In the genomic region with DNA sequence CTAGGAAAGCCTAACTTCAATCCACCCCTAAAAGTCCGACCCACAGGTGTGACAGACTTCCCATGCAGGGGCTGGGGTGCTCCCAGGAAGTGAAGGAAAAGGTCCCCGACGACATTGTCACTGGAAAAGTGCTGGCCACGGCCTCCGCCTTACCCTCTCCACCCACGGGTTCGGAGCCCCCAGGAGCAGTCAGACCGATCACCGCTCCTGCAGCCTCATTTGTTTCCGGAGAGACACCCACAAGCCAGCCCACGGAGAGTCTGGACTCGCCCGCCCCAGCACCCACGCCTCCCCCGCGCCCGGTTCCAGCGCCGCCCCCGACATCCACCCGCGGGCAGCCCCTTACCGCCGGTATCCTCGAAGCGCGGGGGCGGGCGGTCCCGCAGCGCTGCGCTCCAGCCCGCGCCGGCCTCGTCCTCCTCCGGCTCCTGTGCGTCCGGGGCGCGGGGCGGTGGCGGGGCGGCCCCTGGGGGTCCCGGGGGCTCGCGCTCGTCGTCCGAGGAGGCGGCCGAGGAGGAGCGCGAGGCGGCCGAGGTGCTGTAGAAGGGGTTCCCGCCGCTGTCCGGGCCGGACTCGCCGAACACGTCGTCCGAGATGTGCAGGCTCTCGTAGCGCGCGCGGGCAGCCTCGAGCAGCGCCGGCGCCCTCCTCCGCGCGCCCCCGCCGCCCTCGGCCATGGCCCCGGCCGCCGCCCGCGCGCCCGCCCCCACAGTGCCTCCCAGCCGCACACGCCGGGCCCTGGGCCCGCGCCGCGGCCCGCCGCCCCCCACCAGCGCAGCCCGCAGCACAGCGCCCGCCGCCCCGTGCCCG, we compare ENCODE assay signal across 1 cellular context.
TF ChIP-seq lines count a peak whose summit lies in the region.

No MANE protein-coding gene starts in this region.

TF ChIP-seq in A549, 52 proteins besides CTCF, POLR2A, EP300 and RAD21 (continued from another document):
- TF ChIP-seq, protein P1, sequence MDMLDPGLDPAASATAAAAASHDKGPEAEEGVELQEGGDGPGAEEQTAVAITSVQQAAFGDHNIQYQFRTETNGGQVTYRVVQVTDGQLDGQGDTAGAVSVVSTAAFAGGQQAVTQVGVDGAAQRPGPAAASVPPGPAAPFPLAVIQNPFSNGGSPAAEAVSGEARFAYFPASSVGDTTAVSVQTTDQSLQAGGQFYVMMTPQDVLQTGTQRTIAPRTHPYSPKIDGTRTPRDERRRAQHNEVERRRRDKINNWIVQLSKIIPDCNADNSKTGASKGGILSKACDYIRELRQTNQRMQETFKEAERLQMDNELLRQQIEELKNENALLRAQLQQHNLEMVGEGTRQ (IDR thresholded peaks at IDR 0.05) = no peak
- TF ChIP-seq HOXB5 (CRISPR knock-in tag; IDR thresholded peaks at IDR 0.05) (no peak), HEYL (CRISPR knock-in tag; IDR thresholded peaks at IDR 0.05) (no peak), EHF (CRISPR knock-in tag; IDR thresholded peaks at IDR 0.05) (no peak), HOXB13 (CRISPR knock-in tag; IDR thresholded peaks at IDR 0.05; ENCODE audit: low read depth) (no peak), CBX8 (IDR thresholded peaks at IDR 0.05) (no peak), ZC3H11A (IDR thresholded peaks at IDR 0.05) (no peak), SREBF2 (IDR thresholded peaks at IDR 0.05) (no peak), FOSB (CRISPR knock-in tag; IDR thresholded peaks at IDR 0.05) (no peak), TP53 (CRISPR knock-in tag; IDR thresholded peaks at IDR 0.05) (no peak), NFE2L2 (conservative IDR thresholded peaks at IDR 0.05; ENCODE audit: low read length) (no peak), JUN (IDR thresholded peaks at IDR 0.05) (no peak), HDAC2 (IDR thresholded peaks at IDR 0.05) (no peak), FOXS1 (CRISPR knock-in tag; IDR thresholded peaks at IDR 0.05) (no peak), TFCP2L1 (CRISPR knock-in tag; IDR thresholded peaks at IDR 0.05) (no peak)
- TF ChIP-seq, protein P2, sequence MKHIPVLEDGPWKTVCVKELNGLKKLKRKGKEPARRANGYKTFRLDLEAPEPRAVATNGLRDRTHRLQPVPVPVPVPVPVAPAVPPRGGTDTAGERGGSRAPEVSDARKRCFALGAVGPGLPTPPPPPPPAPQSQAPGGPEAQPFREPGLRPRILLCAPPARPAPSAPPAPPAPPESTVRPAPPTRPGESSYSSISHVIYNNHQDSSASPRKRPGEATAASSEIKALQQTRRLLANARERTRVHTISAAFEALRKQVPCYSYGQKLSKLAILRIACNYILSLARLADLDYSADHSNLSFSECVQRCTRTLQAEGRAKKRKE (CRISPR knock-in tag; IDR thresholded peaks at IDR 0.05; ENCODE audit: low read depth) = no peak
